ENCODE assay signal across 17 cellular contexts in genomic region chr9:36025751-36026150, GRCh38. TPM values are rescaled to one million over a fixed set of nuclear protein-coding genes. Genes with fewer than 3 reads are reported as not detected.
DNase-seq lines count a peak whose midpoint lies in the region; ATAC-seq and TF ChIP-seq lines count a peak whose summit lies in the region.
"Had no signal": no experiment of that assay in that cellular context is flagged by ENCODE, and none has a peak within 500 bp of the region (broad histone marks: within the 10 kb centered on the region; RNA-seq: fewer than 3 reads in every experiment).

No MANE protein-coding gene starts in this region.

- TF ChIP-seq CTCF in Calu3 (IDR thresholded peaks at IDR 0.05; ENCODE audit: unreplicated experiment): no peak

- intact Hi-C loops in Calu3 (cut with micrococcal nuclease; ENCODE audit: unreplicated experiment): loop anchor here (2.0 kb wide), 1 partner anchor 33 kb away; no protein-coding TSS in a partner anchor

- H3K4me3 Mint-ChIP-seq in T-helper 17 cell (no peak overlapping the region), Calu3 (ENCODE audit: low read depth, unreplicated experiment) (no peak overlapping the region)
- H3K4me3 Mint-ChIP-seq: CD4-positive, CD25-positive, alpha-beta regulatory T cell; CD8-positive, alpha-beta memory T cell; H9 had no signal

- H3K27me3 Mint-ChIP-seq in T-helper 17 cell: peaks cover 27% of the 10 kb centered on the region
- H3K27me3 Mint-ChIP-seq in Calu3 (ENCODE audit: unreplicated experiment): no peaks in the 10 kb centered on the region

- peaks cover 13% of the 10 kb centered on the region for H3K4me1 Mint-ChIP-seq in T-helper 17 cell
- H3K4me1 Mint-ChIP-seq in Calu3 (ENCODE audit: low read depth, unreplicated experiment): no peaks in the 10 kb centered on the region
- H3K4me1 Mint-ChIP-seq: CD8-positive, alpha-beta memory T cell had no signal

- no peaks in the 10 kb centered on the region for H3K9me3 ChIP-seq in T-helper 17 cell (ENCODE audit: control insufficient read depth, low read length, poor library complexity, severe bottlenecking)
- H3K9me3 ChIP-seq: BE2C had no signal

- DNase-seq in LHCN-M2 (ENCODE audit: low read depth) (peak; percentile 33), T-helper 17 cell (no peak), epithelial cell of prostate (ENCODE audit: low read depth, low spot score) (peak; percentile 56), islet precursor cell (no peak), Calu3 (no peak)
- DNase-seq: ACHN; BE2C; C1 segment of cervical spinal cord; CD4-positive, CD25-positive, alpha-beta regulatory T cell; CD8-positive, alpha-beta memory T cell; COR-L47; GDM1; H9 had no signal

- H3K36me3 Mint-ChIP-seq in T-helper 17 cell (ENCODE audit: low read depth) (no peaks in the 10 kb centered on the region), Calu3 (ENCODE audit: insufficient read depth, unreplicated experiment) (no peaks in the 10 kb centered on the region)
- H3K36me3 Mint-ChIP-seq: CD4-positive, CD25-positive, alpha-beta regulatory T cell; CD8-positive, alpha-beta memory T cell had no signal

- no peak for ATAC-seq in T-helper 17 cell
- ATAC-seq in HG02642 (IDR thresholded peaks at IDR 0.05; ENCODE audit: poor library complexity, unreplicated experiment): no peak
- ATAC-seq in GM21367 (IDR thresholded peaks at IDR 0.05; ENCODE audit: unreplicated experiment): no peak
- ATAC-seq: K562 had no signal

- H3K27ac Mint-ChIP-seq in T-helper 17 cell (peak overlapping the region; percentile 19), Calu3 (ENCODE audit: unreplicated experiment) (no peak overlapping the region)
- H3K27ac Mint-ChIP-seq: CD4-positive, CD25-positive, alpha-beta regulatory T cell; CD8-positive, alpha-beta memory T cell; H9 had no signal

- CTCF ChIA-PET in Calu3 (lab: Charles Lee): no interaction called here

- BruUV-seq in Calu3 (replicated peaks; lab: Mats Ljungman, UMichigan): no TSS peak

- H3K27ac ChIP-seq in epithelial cell of prostate: peak overlapping the region; percentile 46
- H3K27ac ChIP-seq: HL-60 had no signal

- H3K9me3 Mint-ChIP-seq in Calu3 (ENCODE audit: low read depth, unreplicated experiment): no peaks in the 10 kb centered on the region
- H3K9me3 Mint-ChIP-seq: CD4-positive, CD25-positive, alpha-beta regulatory T cell; CD8-positive, alpha-beta memory T cell; H9 had no signal

RNA-seq across cellular contexts. Expression of gene RECK, which starts 11.0 kb away (rescaled TPM):
- total RNA-seq in LHCN-M2 (2014; rRNA removed): 10.6 and 12.2 TPM in 2 replicates
- polyA plus RNA-seq in LHCN-M2 (2012): 12.1 TPM
- total RNA-seq in T-helper 17 cell: 1 to 10 TPM; 6.4 to 7.8 TPM
- 0.54 and 1.1 TPM in 2 replicates for total RNA-seq in Calu3 (2022)

Comparison
In these comparisons a context has a peak if more than half of its experiments do, and no peak if none do; other contexts are left out.
1. DNase-seq: peak in LHCN-M2 (single experiment) and epithelial cell of prostate (single experiment); none in T-helper 17 cell (0 of 3), islet precursor cell (single experiment) and Calu3 (single experiment).